19 cellular contexts compared by ENCODE assay signal in the genomic region with DNA sequence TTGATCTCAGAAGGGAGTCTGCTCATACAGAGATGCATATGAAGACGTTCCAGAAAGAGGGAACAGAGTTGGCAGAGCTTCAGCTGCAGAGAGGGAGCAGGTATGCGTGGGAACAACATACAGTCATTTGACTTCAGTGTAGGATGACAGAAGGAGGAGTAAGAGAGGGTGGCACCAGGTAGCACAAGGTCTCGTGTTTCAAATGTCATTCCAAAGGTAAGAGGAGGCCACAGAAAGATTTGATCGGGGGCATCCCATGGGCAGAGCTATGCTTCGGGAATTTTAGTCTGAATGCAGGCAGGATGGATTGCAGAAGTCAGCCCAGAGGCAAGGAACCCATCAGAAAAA.
A peak's percentile ranks its signal among the peaks of the same experiment; 100 is the strongest.
DNase-seq lines count a peak whose midpoint lies in the region; ATAC-seq and TF ChIP-seq lines count a peak whose summit lies in the region.
"Had no signal": no experiment of that assay in that cellular context is flagged by ENCODE, and none has a peak within 500 bp of the region (broad histone marks: within the 10 kb centered on the region; RNA-seq: fewer than 3 reads in every experiment).

No MANE protein-coding gene starts in this region.

- no peaks in the 10 kb centered on the region for H3K9me2 ChIP-seq in hepatocyte (replicated peaks; ENCODE audit: insufficient read depth)

- TF ChIP-seq CTCF in hepatocyte (IDR thresholded peaks at IDR 0.05; ENCODE audit: poor library complexity) = no peak

- DNase-seq in effector memory CD4-positive, alpha-beta T cell = no peak
- DNase-seq in activated naive CD4-positive, alpha-beta T cell treated with anti-CD3 and anti-CD28 coated beads, Interleukin-2, amount 50 U/mL, for 72 hours (ENCODE audit: low spot score in 2 of 2) = no peak
- DNase-seq in hepatocyte (ENCODE audit: low spot score) = no peak
- no peak for DNase-seq in activated CD4-positive, alpha-beta T cell treated with anti-CD3 and anti-CD28 coated beads, Interleukin-2, amount 50 U/mL, for 1 hour
- DNase-seq: activated CD4-positive, alpha-beta T cell treated with anti-CD3 and anti-CD28 coated beads, Interleukin-2, amount 50 U/mL, for 4 hours; activated effector memory CD4-positive, alpha-beta T cell treated with Interleukin-2 at 50 U/mL for 16 hours; adrenal gland; C1 segment of cervical spinal cord; Calu3; immature natural killer cell; Karpas-422; left ventricle myocardium superior; NCI-H187; WERI-Rb-1 had no signal

- no peaks in the 10 kb centered on the region for H3K27me3 ChIP-seq in effector memory CD4-positive, alpha-beta T cell (replicated peaks; ENCODE audit: control insufficient read depth, insufficient read depth, low read length, poor library complexity, severe bottlenecking)
- H3K27me3 ChIP-seq in hepatocyte = no peaks in the 10 kb centered on the region
- H3K27me3 ChIP-seq: adrenal gland had no signal

- H3K27ac Mint-ChIP-seq in activated naive CD4-positive, alpha-beta T cell treated with anti-CD3 and anti-CD28 coated beads, Interleukin-2, amount 50 U/mL, for 72 hours = peak overlapping the region in 1 of 2 donors; percentile 11
- H3K27ac Mint-ChIP-seq: dendritic cell treated with granulocyte-macrophage colony-stimulating factor and Interleukin-4, amounts not matched to agents 40 ng/mL and 50 ng/mL, for 4 days; immature natural killer cell had no signal

- no peaks in the 10 kb centered on the region for H3K36me3 Mint-ChIP-seq in activated naive CD4-positive, alpha-beta T cell treated with anti-CD3 and anti-CD28 coated beads, Interleukin-2, amount 50 U/mL, for 72 hours
- H3K36me3 Mint-ChIP-seq: immature natural killer cell had no signal

- H3K27ac ChIP-seq in effector memory CD4-positive, alpha-beta T cell (ENCODE audit: insufficient read depth, low read length, poor library complexity, severe bottlenecking) = no peak overlapping the region
- no peak overlapping the region for H3K27ac ChIP-seq in hepatocyte
- H3K27ac ChIP-seq: adrenal gland, WERI-Rb-1 had no signal

- no peak overlapping the region for H2AFZ ChIP-seq in hepatocyte

- H3K4me3 ChIP-seq in effector memory CD4-positive, alpha-beta T cell (ENCODE audit: insufficient read depth, low read depth, low read length, poor library complexity, severe bottlenecking) = no peak overlapping the region
- H3K4me3 ChIP-seq in hepatocyte = no peak overlapping the region
- H3K4me3 ChIP-seq: adrenal gland had no signal

- no peaks in the 10 kb centered on the region for H3K9me3 ChIP-seq in effector memory CD4-positive, alpha-beta T cell (ENCODE audit: control insufficient read depth, low read length)
- no peaks in the 10 kb centered on the region for H3K9me3 ChIP-seq in hepatocyte (ENCODE audit: low read depth)
- H3K9me3 ChIP-seq: adrenal gland had no signal

- WGBS in hepatocyte (ENCODE audit: low lambda C conversion rate, missing lambda C conversion rate) = 76% methylated on average over 5 of the region's 5 CpGs

- no peak overlapping the region for H3K4me2 ChIP-seq in hepatocyte

- no peaks in the 10 kb centered on the region for H3K9me3 Mint-ChIP-seq in activated naive CD4-positive, alpha-beta T cell treated with anti-CD3 and anti-CD28 coated beads, Interleukin-2, amount 50 U/mL, for 72 hours
- H3K9me3 Mint-ChIP-seq: dendritic cell treated with granulocyte-macrophage colony-stimulating factor and Interleukin-4, amounts not matched to agents 40 ng/mL and 50 ng/mL, for 4 days had no signal

- H3K79me2 ChIP-seq in hepatocyte = no peaks in the 10 kb centered on the region

- H3K36me3 ChIP-seq in effector memory CD4-positive, alpha-beta T cell (ENCODE audit: control insufficient read depth, insufficient read depth, low read length) = no peaks in the 10 kb centered on the region
- no peaks in the 10 kb centered on the region for H3K36me3 ChIP-seq in hepatocyte (replicated peaks; ENCODE audit: insufficient read depth, low read depth)
- H3K36me3 ChIP-seq: adrenal gland, WERI-Rb-1 had no signal

- H4K20me1 ChIP-seq in hepatocyte (ENCODE audit: insufficient read depth, poor library complexity, severe bottlenecking) = no peaks in the 10 kb centered on the region

- ATAC-seq in GM18519 (IDR thresholded peaks at IDR 0.05; ENCODE audit: low FRiP score, unreplicated experiment) (peak; percentile 26), GM21381 (IDR thresholded peaks at IDR 0.05; ENCODE audit: unreplicated experiment) (peak; percentile 43), HG02870 (IDR thresholded peaks at IDR 0.05; ENCODE audit: unreplicated experiment) (peak; percentile 32), HG03469 (IDR thresholded peaks at IDR 0.05; ENCODE audit: unreplicated experiment) (peak; percentile 13)
- no peak for ATAC-seq in activated naive CD4-positive, alpha-beta T cell treated with anti-CD3 and anti-CD28 coated beads, Interleukin-2, amount 50 U/mL, for 72 hours
- ATAC-seq: left ventricle myocardium superior had no signal

- no peaks in the 10 kb centered on the region for H3K4me1 ChIP-seq in effector memory CD4-positive, alpha-beta T cell (ENCODE audit: control insufficient read depth, insufficient read depth, low read length, poor library complexity, severe bottlenecking)
- no peaks in the 10 kb centered on the region for H3K4me1 ChIP-seq in hepatocyte (ENCODE audit: insufficient read depth)
- H3K4me1 ChIP-seq: adrenal gland had no signal

Comparison
In these comparisons a context has a peak if more than half of its experiments do, and no peak if none do; other contexts are left out.
1. ATAC-seq: peak in GM18519 (single experiment), GM21381 (single experiment), HG02870 (single experiment) and HG03469 (single experiment); none in activated naive CD4-positive, alpha-beta T cell treated with anti-CD3 and anti-CD28 coated beads, Interleukin-2, amount 50 U/mL, for 72 hours (0 of 2).